1 cellular context compared by ENCODE assay signal in the genomic region with DNA sequence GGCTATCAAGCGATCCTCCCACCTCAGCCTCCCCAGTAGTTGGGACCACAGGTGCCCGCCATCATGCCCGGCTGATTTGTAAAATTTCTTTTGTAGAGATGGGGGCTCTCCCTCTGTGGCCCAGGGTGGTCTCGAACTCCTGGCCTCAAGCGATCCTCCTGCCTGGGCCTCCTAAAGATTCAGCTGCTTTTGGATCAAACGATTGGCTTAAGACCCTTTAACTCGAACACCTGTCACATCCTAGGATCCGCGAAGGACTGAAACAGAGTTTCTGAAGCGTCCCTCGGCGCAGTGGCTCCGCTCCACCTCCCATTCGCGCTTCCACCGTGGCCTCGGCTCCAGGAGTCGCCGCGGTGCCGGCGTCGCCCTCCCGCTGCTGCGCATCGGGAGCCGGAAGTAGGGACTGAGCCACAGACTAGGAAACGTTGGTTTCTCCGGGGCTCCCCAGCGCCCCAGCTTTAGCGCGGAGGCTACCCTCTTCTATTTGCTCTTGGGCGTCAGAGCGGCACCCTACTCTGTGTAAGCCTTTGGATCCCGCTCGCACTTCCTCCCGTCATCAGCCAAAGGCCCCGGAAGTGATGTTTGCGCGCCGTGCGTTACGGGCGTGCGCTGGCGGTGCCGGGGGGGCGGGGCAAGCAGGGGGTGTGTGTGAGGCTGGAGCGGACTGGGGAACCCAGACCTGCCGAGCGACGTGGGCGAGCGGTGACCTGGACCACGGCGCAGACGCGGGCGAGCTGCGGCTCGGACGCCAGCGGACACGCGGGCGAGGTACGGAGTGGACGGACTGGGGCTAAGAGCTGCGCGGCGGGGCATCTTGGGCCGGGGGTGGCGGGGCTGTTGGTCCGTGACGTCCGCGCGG.
A peak's percentile ranks its signal among the peaks of the same experiment; 100 is the strongest.
TF ChIP-seq lines count a peak whose summit lies in the region.

No MANE protein-coding gene starts in this region.

TF ChIP-seq in HepG2, 621 proteins besides CTCF, POLR2A, EP300 and RAD21 (continued from another document and continues in another):
- TF ChIP-seq ZNF382 (CRISPR knock-in tag; IDR thresholded peaks at IDR 0.05; ENCODE audit: borderline replicate concordance): no peak
- peak; percentile 95 for TF ChIP-seq ZBTB10 (CRISPR knock-in tag; IDR thresholded peaks at IDR 0.05; ENCODE audit: borderline replicate concordance)
- no peak for TF ChIP-seq PREB (CRISPR knock-in tag; IDR thresholded peaks at IDR 0.05)
- no peak; the same call in 1 of the 2 replicates for TF ChIP-seq BORCS8-MEF2B (CRISPR knock-in tag; IDR thresholded peaks at IDR 0.05)
- TF ChIP-seq ZNF253 (CRISPR knock-in tag; IDR thresholded peaks at IDR 0.05; ENCODE audit: borderline replicate concordance): no peak
- no peak for TF ChIP-seq ZNF33A (CRISPR knock-in tag; IDR thresholded peaks at IDR 0.05; ENCODE audit: borderline replicate concordance)
- TF ChIP-seq GPN1 (CRISPR knock-in tag; IDR thresholded peaks at IDR 0.05; ENCODE audit: borderline replicate concordance): no peak
- TF ChIP-seq ZFP90 (CRISPR knock-in tag; IDR thresholded peaks at IDR 0.05; ENCODE audit: borderline replicate concordance): peak; percentile 81; the same call in 1 of the 2 replicates
- TF ChIP-seq, protein P1, sequence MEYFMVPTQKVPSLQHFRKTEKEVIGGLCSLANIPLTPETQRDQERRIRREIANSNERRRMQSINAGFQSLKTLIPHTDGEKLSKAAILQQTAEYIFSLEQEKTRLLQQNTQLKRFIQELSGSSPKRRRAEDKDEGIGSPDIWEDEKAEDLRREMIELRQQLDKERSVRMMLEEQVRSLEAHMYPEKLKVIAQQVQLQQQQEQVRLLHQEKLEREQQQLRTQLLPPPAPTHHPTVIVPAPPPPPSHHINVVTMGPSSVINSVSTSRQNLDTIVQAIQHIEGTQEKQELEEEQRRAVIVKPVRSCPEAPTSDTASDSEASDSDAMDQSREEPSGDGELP (IDR thresholded peaks at IDR 0.05; ENCODE audit: borderline replicate concordance, low read depth): no peak
- TF ChIP-seq ZFP62 (CRISPR knock-in tag; IDR thresholded peaks at IDR 0.05): 0 out of 2 replicates have a peak, but pooled peaks have one; percentile 31
- TF ChIP-seq ZNF318 (CRISPR knock-in tag; IDR thresholded peaks at IDR 0.05): 0 out of 2 replicates have a peak, but pooled peaks have one; percentile 14
- peak; percentile 44; the same call in 1 of the 2 replicates for TF ChIP-seq MED13 (CRISPR knock-in tag; IDR thresholded peaks at IDR 0.05)
- TF ChIP-seq ZNF460 (CRISPR knock-in tag; IDR thresholded peaks at IDR 0.05; ENCODE audit: borderline replicate concordance): no peak
- TF ChIP-seq ZNF337 (CRISPR knock-in tag; IDR thresholded peaks at IDR 0.05; ENCODE audit: borderline replicate concordance, low read depth): no peak
- TF ChIP-seq ATF6 (CRISPR knock-in tag; conservative IDR thresholded peaks at IDR 0.05): no peak
- no peak for TF ChIP-seq ZNF17 (CRISPR knock-in tag; IDR thresholded peaks at IDR 0.05)
- 0 out of 2 replicates have a peak, but pooled peaks have one; percentile 59 for TF ChIP-seq ZNF552 (CRISPR knock-in tag; IDR thresholded peaks at IDR 0.05; ENCODE audit: borderline replicate concordance)
- no peak for TF ChIP-seq RBAK (CRISPR knock-in tag; IDR thresholded peaks at IDR 0.05)
- TF ChIP-seq, protein P2, sequence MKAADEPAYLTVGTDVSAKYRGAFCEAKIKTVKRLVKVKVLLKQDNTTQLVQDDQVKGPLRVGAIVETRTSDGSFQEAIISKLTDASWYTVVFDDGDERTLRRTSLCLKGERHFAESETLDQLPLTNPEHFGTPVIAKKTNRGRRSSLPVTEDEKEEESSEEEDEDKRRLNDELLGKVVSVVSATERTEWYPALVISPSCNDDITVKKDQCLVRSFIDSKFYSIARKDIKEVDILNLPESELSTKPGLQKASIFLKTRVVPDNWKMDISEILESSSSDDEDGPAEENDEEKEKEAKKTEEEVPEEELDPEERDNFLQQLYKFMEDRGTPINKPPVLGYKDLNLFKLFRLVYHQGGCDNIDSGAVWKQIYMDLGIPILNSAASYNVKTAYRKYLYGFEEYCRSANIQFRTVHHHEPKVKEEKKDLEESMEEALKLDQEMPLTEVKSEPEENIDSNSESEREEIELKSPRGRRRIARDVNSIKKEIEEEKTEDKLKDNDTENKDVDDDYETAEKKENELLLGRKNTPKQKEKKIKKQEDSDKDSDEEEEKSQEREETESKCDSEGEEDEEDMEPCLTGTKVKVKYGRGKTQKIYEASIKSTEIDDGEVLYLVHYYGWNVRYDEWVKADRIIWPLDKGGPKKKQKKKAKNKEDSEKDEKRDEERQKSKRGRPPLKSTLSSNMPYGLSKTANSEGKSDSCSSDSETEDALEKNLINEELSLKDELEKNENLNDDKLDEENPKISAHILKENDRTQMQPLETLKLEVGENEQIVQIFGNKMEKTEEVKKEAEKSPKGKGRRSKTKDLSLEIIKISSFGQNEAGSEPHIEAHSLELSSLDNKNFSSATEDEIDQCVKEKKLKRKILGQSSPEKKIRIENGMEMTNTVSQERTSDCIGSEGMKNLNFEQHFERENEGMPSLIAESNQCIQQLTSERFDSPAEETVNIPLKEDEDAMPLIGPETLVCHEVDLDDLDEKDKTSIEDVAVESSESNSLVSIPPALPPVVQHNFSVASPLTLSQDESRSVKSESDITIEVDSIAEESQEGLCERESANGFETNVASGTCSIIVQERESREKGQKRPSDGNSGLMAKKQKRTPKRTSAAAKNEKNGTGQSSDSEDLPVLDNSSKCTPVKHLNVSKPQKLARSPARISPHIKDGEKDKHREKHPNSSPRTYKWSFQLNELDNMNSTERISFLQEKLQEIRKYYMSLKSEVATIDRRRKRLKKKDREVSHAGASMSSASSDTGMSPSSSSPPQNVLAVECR (CRISPR knock-in tag; IDR thresholded peaks at IDR 0.05; ENCODE audit: borderline replicate concordance): peak; percentile 93
- TF ChIP-seq ZUFSP (CRISPR knock-in tag; IDR thresholded peaks at IDR 0.05; ENCODE audit: borderline replicate concordance): no peak
- no peak for TF ChIP-seq MYNN (CRISPR knock-in tag; IDR thresholded peaks at IDR 0.05; ENCODE audit: low read depth)
- TF ChIP-seq IRF1 (CRISPR knock-in tag; IDR thresholded peaks at IDR 0.05; ENCODE audit: low read depth): no peak
- TF ChIP-seq ZNF24 (IDR thresholded peaks at IDR 0.05): no peak
